Comparison of ENCODE assay signal across 27 cellular contexts in the genomic region with DNA sequence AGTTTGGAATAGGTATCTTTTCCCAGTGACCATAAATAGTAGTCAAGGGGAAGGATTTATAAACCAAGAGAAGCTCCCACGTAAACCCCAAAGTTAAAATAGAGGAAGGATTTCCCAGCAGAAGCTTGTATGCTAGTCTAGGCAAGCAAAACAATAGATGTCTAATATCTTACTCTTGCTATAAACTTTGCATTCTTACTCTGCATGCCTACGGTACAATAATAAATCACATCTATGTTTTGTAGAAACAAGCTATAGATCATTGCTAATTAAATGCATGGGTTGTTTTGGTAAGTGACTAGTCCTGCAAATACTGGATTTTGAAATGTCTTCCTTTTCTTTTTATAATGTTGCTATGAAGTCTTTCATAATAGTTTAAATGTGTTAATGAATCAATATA.
"Had no signal": no experiment of that assay in that cellular context is flagged by ENCODE, and none has a peak within 500 bp of the region (broad histone marks: within the 10 kb centered on the region; RNA-seq: fewer than 3 reads in every experiment).

No MANE protein-coding gene starts in this region.

- H3K9me3 Mint-ChIP-seq: activated CD4-positive, alpha-beta T cell treated with anti-CD3 and anti-CD28 coated beads, Interleukin-2, amount 10 ng/mL, durations not matched to agents 24 days and 14 days; activated naive CD4-positive, alpha-beta T cell treated with anti-CD3 and anti-CD28 coated beads, Interleukin-2, amount 50 U/mL, for 24 hours had no signal

- ATAC-seq: activated CD8-positive, alpha-beta memory T cell treated with anti-CD3 and anti-CD28 coated beads, Interleukin-2, amount 10 ng/mL, durations not matched to agents 7 days and 5 days; K562; T-cell had no signal

- DNase-seq: activated B cell treated with CpG ODN at 0.5 μM for 24 hours; activated CD4-positive, alpha-beta T cell treated with anti-CD3 and anti-CD28 coated beads for 1 hour; activated CD4-positive, alpha-beta T cell treated with anti-CD3 and anti-CD28 coated beads, Interleukin-2, amount 10 ng/mL, durations not matched to agents 24 days and 14 days; activated CD4-positive, alpha-beta T cell treated with anti-CD3 and anti-CD28 coated beads, Interleukin-2, amount 50 U/mL, for 48 hours; activated CD8-positive, alpha-beta memory T cell treated with anti-CD3 and anti-CD28 coated beads, Interleukin-2, amount 10 ng/mL, durations not matched to agents 7 days and 5 days; activated effector memory CD4-positive, alpha-beta T cell treated with Interleukin-2 at 50 U/mL for 16 hours; activated naive CD4-positive, alpha-beta T cell; activated T-cell treated with anti-CD3 and anti-CD28 coated beads, Interleukin-2, amount 50 U/mL, for 24 hours; aorta; Kasumi-1; NCI-H1092; NCI-H1417; NCI-H1694; NCI-H2029; NCI-H345; NCI-H510A; NCI-H526 treated with DMSO at 0.1 percent for 48 hours; NCI-H82; NK-92 treated with Interleukin-12 subunit alpha and Interleukin-12 subunit beta, amount 100 ng/mL, for 24 hours; OCI-M1; SIG-M5; T-cell; T-helper 2 cell; T1000 had no signal

- H3K4me3 ChIP-seq: K562 had no signal

- H3K27ac Mint-ChIP-seq: activated B cell treated with CpG ODN at 0.5 μM for 24 hours; activated CD4-positive, alpha-beta T cell treated with anti-CD3 and anti-CD28 coated beads, Interleukin-2, amount 10 ng/mL, durations not matched to agents 24 days and 14 days; activated CD8-positive, alpha-beta memory T cell treated with anti-CD3 and anti-CD28 coated beads, Interleukin-2, amount 10 ng/mL, durations not matched to agents 7 days and 5 days; activated naive CD4-positive, alpha-beta T cell treated with anti-CD3 and anti-CD28 coated beads, Interleukin-2, amount 50 U/mL, for 24 hours; activated T-cell treated with anti-CD3 and anti-CD28 coated beads, Interleukin-2, amount 50 U/mL, for 24 hours; activated T-helper 1 cell treated with anti-CD3 and anti-CD28 coated beads, Interleukin-12 subunit alpha, Interleukin-12 subunit beta, Interleukin-2, Interleukin-4 antibody, amounts not matched to agents 30 ng/mL and 10 ng/mL and 1 ng/mL, durations not matched to agents 14 hours and 24 hours and 36 hours; T-cell had no signal

- H3K36me3 Mint-ChIP-seq: activated CD8-positive, alpha-beta memory T cell treated with anti-CD3 and anti-CD28 coated beads, Interleukin-2, amount 10 ng/mL, durations not matched to agents 7 days and 5 days; activated naive CD4-positive, alpha-beta T cell treated with anti-CD3 and anti-CD28 coated beads, Interleukin-2, amount 50 U/mL, for 24 hours; T-cell had no signal

- H3K4me3 Mint-ChIP-seq: activated B cell treated with CpG ODN at 0.5 μM for 24 hours; activated CD4-positive, alpha-beta T cell treated with anti-CD3 and anti-CD28 coated beads, Interleukin-2, amount 10 ng/mL, durations not matched to agents 24 days and 14 days; activated CD8-positive, alpha-beta memory T cell treated with anti-CD3 and anti-CD28 coated beads, Interleukin-2, amount 10 ng/mL, durations not matched to agents 7 days and 5 days; activated naive CD4-positive, alpha-beta T cell treated with anti-CD3 and anti-CD28 coated beads, Interleukin-2, amount 50 U/mL, for 24 hours; activated T-cell treated with anti-CD3 and anti-CD28 coated beads, Interleukin-2, amount 50 U/mL, for 24 hours; activated T-helper 1 cell treated with anti-CD3 and anti-CD28 coated beads, Interleukin-12 subunit alpha, Interleukin-12 subunit beta, Interleukin-2, Interleukin-4 antibody, amounts not matched to agents 30 ng/mL and 10 ng/mL and 1 ng/mL, durations not matched to agents 14 hours and 24 hours and 36 hours; T-cell had no signal

- H3K27me3 Mint-ChIP-seq: activated CD4-positive, alpha-beta T cell treated with anti-CD3 and anti-CD28 coated beads, Interleukin-2, amount 10 ng/mL, durations not matched to agents 24 days and 14 days; activated CD8-positive, alpha-beta memory T cell treated with anti-CD3 and anti-CD28 coated beads, Interleukin-2, amount 10 ng/mL, durations not matched to agents 7 days and 5 days; activated naive CD4-positive, alpha-beta T cell treated with anti-CD3 and anti-CD28 coated beads, Interleukin-2, amount 50 U/mL, for 24 hours; activated T-cell treated with anti-CD3 and anti-CD28 coated beads, Interleukin-2, amount 50 U/mL, for 24 hours; T-cell had no signal

- H3K4me1 Mint-ChIP-seq: activated B cell treated with CpG ODN at 0.5 μM for 24 hours; activated CD4-positive, alpha-beta T cell treated with anti-CD3 and anti-CD28 coated beads, Interleukin-2, amount 10 ng/mL, durations not matched to agents 24 days and 14 days; activated CD8-positive, alpha-beta memory T cell treated with anti-CD3 and anti-CD28 coated beads, Interleukin-2, amount 10 ng/mL, durations not matched to agents 7 days and 5 days; activated naive CD4-positive, alpha-beta T cell treated with anti-CD3 and anti-CD28 coated beads, Interleukin-2, amount 50 U/mL, for 24 hours; T-cell had no signal
